8 cellular contexts compared by ENCODE assay signal in genomic region chr14:71322660-71323250, GRCh38. TPM values are rescaled to one million over a fixed set of nuclear protein-coding genes. Genes with fewer than 3 reads are reported as not detected.
DNase-seq lines count a peak whose midpoint lies in the region; ATAC-seq, FAIRE-seq and TF ChIP-seq lines count a peak whose summit lies in the region.

No MANE protein-coding gene starts in this region.

- H3K9me3 Mint-ChIP-seq in CD4-positive, alpha-beta T cell = no peaks in the 10 kb centered on the region
- no peaks in the 10 kb centered on the region for H3K9me3 Mint-ChIP-seq in effector memory CD8-positive, alpha-beta T cell
- H3K9me3 Mint-ChIP-seq in natural killer cell (no peaks in the 10 kb centered on the region), glutamatergic neuron (ENCODE audit: unreplicated experiment) (peaks cover 6% of the 10 kb centered on the region)

- H3K27ac Mint-ChIP-seq in CD4-positive, alpha-beta T cell = peak overlapping the region; percentile 89
- H3K27ac Mint-ChIP-seq in effector memory CD8-positive, alpha-beta T cell = peak overlapping the region; percentile 1 to 96
- H3K27ac Mint-ChIP-seq in natural killer cell = peak overlapping the region; percentile 65 to 93
- H3K27ac Mint-ChIP-seq in glutamatergic neuron (ENCODE audit: unreplicated experiment) = no peak overlapping the region

- H3K36me3 Mint-ChIP-seq in CD4-positive, alpha-beta T cell (ENCODE audit: low read depth) = no peaks in the 10 kb centered on the region
- peaks cover 25% of the 10 kb centered on the region for H3K36me3 Mint-ChIP-seq in effector memory CD8-positive, alpha-beta T cell (ENCODE audit: insufficient read depth)
- H3K36me3 Mint-ChIP-seq in natural killer cell (no peaks in the 10 kb centered on the region), glutamatergic neuron (ENCODE audit: unreplicated experiment) (no peaks in the 10 kb centered on the region)

- H3K4me1 Mint-ChIP-seq in CD4-positive, alpha-beta T cell (ENCODE audit: low read depth) = peaks cover 65% of the 10 kb centered on the region
- peaks cover 42 to 54% of the 10 kb centered on the region in 2 donors for H3K4me1 Mint-ChIP-seq in effector memory CD8-positive, alpha-beta T cell (ENCODE audit: low read depth in 2 of 2)
- H3K4me1 Mint-ChIP-seq in natural killer cell = peaks cover 52% of the 10 kb centered on the region in 2 donors
- H3K4me1 Mint-ChIP-seq in glutamatergic neuron (ENCODE audit: low read depth, unreplicated experiment) = peaks cover 2% of the 10 kb centered on the region

- DNase-seq in CD4-positive, alpha-beta T cell = peak in 2 of 10 experiments; percentile 3 to 18
- DNase-seq in GM18507 (ENCODE audit: extremely low spot score, insufficient read length, low read depth) = no peak
- peak; percentile 26 for DNase-seq in RWPE1 (ENCODE audit: low spot score)
- DNase-seq in effector memory CD8-positive, alpha-beta T cell = peak in 2 of 3 experiments; percentile 6 to 12
- no peak for DNase-seq in natural killer cell
- no peak for DNase-seq in middle frontal gyrus (ENCODE audit: extremely low spot score, low spot score)
- no peak for DNase-seq in glutamatergic neuron
- DNase-seq in stimulated activated CD4-positive, alpha-beta T cell treated with anti-CD3 and anti-CD28 coated beads, Interleukin-15, amount 100 ng/mL, for 24 hours = no peak

- H3K9me3 ChIP-seq in CD4-positive, alpha-beta T cell (ENCODE audit: control insufficient read depth, low read length) = no peaks in the 10 kb centered on the region

- H3K27ac ChIP-seq in CD4-positive, alpha-beta T cell (ENCODE audit: low read depth, low read length) = no peak overlapping the region
- no peak overlapping the region for H3K27ac ChIP-seq in RWPE1

- peak; percentile 92 for FAIRE-seq in GM18507 (lab: Jason Lieb, UNC)

- CTCF ChIA-PET in CD4-positive, alpha-beta T cell (lab: Charles Lee) = interaction anchor here (0.6 to 1.9 kb wide), 3 partner anchors 81 to 160 kb away, joined by 3 to 5 read pairs (median 4); no protein-coding TSS in a partner anchor
- CTCF ChIA-PET in RWPE1 (lab: Yijun Ruan, JAX) = interaction anchor here (0.6 to 2.3 kb wide), 4 partner anchors 81 to 276 kb away, joined by 3 to 18 read pairs (median 4); no protein-coding TSS in a partner anchor

- no peaks in the 10 kb centered on the region for H3K27me3 Mint-ChIP-seq in CD4-positive, alpha-beta T cell
- no peaks in the 10 kb centered on the region for H3K27me3 Mint-ChIP-seq in effector memory CD8-positive, alpha-beta T cell
- H3K27me3 Mint-ChIP-seq in natural killer cell (ENCODE audit: low read depth in 2 of 2) = no peaks in the 10 kb centered on the region
- peaks cover 5% of the 10 kb centered on the region for H3K27me3 Mint-ChIP-seq in glutamatergic neuron (ENCODE audit: unreplicated experiment)

- no peaks in the 10 kb centered on the region for H3K27me3 ChIP-seq in CD4-positive, alpha-beta T cell (ENCODE audit: control insufficient read depth, insufficient read depth, low read length)

- POLR2A ChIA-PET in CD4-positive, alpha-beta T cell (lab: Charles Lee) = interaction anchor here (0.5 kb wide), 1 partner anchor 458 kb away, joined by 3 read pairs; no protein-coding TSS in a partner anchor
- POLR2A ChIA-PET in RWPE1 (lab: Yijun Ruan, JAX; ENCODE audit: low non-redundant PET) = no interaction called here

- intact Hi-C loops in CD4-positive, alpha-beta T cell (cut with DNase I, micrococcal nuclease) = loop anchor here (1.0 to 10.0 kb wide), 8 partner anchors 81 to 1925 kb away; partner anchors contain the start of genes COX16 (in 1 of the 2), ERH (in 1 of the 2), MAP3K9 (in 1 of the 2) and SLC39A9 (in 1 of the 2)
- intact Hi-C loops in natural killer cell (cut with micrococcal nuclease) = loop anchor here (2.0 to 5.0 kb wide), 4 partner anchors 80 to 1925 kb away; partner anchors contain the start of genes ERH and SLC39A9

- TF ChIP-seq CTCF in CD4-positive, alpha-beta T cell (IDR thresholded peaks at IDR 0.05) = peak; percentile 52
- TF ChIP-seq CTCF in RWPE1 (conservative IDR thresholded peaks at IDR 0.05; ENCODE audit: low read depth) = peak; percentile 57
- TF ChIP-seq CTCF in natural killer cell (IDR thresholded peaks at IDR 0.05) = peak; percentile 45
- TF ChIP-seq CTCF in glutamatergic neuron (IDR thresholded peaks at IDR 0.05; ENCODE audit: partially characterized antibody, unreplicated experiment) = no peak

- peak overlapping the region; percentile 94 for H3K4me3 Mint-ChIP-seq in CD4-positive, alpha-beta T cell
- peak overlapping the region; percentile 93 to 95 for H3K4me3 Mint-ChIP-seq in effector memory CD8-positive, alpha-beta T cell
- peak overlapping the region; percentile 93 for H3K4me3 Mint-ChIP-seq in natural killer cell
- H3K4me3 Mint-ChIP-seq in glutamatergic neuron (ENCODE audit: unreplicated experiment) = no peak overlapping the region

- ATAC-seq in CD4-positive, alpha-beta T cell (ENCODE audit: poor library complexity) = no peak
- ATAC-seq in effector memory CD8-positive, alpha-beta T cell (replicated peaks) = no peak
- ATAC-seq in natural killer cell = no peak

RNA-seq across cellular contexts. Expression of gene SIPA1L1, which starts 2.5 kb away (rescaled TPM):
- total RNA-seq in CD4-positive, alpha-beta T cell = 10 to 100 TPM; 38.4 to 39.2 TPM
- total RNA-seq in natural killer cell (10 to 100 TPM; 43.6 to 61.7 (median 45.3) TPM), glutamatergic neuron (ENCODE audit: unreplicated experiment) (9.8 TPM)

Comparison
In these comparisons a context has a peak if more than half of its experiments do, and no peak if none do; other contexts are left out.
1. DNase-seq: peak in RWPE1 (single experiment) and effector memory CD8-positive, alpha-beta T cell (2 of 3); none in GM18507 (single experiment), natural killer cell (single experiment), middle frontal gyrus (single experiment), glutamatergic neuron (single experiment) and stimulated activated CD4-positive, alpha-beta T cell treated with anti-CD3 and anti-CD28 coated beads, Interleukin-15, amount 100 ng/mL, for 24 hours (single experiment).